ENCODE assay signal across 18 cellular contexts in the genomic region with DNA sequence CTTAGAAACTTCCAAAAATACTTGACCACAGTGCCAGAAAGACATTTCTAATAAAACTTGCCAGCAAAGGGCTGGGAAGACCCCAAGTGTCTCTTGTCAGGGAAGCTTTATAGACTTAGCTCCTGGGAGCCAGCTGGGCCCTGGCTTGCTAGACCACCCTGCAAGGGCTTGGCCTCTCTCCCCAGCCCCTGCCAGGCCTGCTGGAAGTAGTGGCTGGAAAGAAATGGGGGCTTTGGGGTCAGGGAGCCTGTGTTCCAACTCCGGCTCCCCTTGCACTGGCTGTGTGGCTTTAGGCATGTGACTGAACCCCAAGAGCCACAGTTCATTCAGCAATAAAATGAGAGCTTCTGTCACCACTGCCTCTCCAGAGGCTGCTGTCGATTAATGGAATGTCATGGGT. TPM values are rescaled to one million over a fixed set of nuclear protein-coding genes. Genes with fewer than 3 reads are reported as not detected.
DNase-seq lines count a peak whose midpoint lies in the region; ATAC-seq and TF ChIP-seq lines count a peak whose summit lies in the region.
"Had no signal": no experiment of that assay in that cellular context is flagged by ENCODE, and none has a peak within 500 bp of the region (broad histone marks: within the 10 kb centered on the region; RNA-seq: fewer than 3 reads in every experiment).

No MANE protein-coding gene starts in this region.

- peak overlapping the region; percentile 59 for H3K27ac Mint-ChIP-seq in nephron progenitor cell

- DNase-seq in activated effector memory CD4-positive, alpha-beta T cell treated with anti-CD3 and anti-CD28 coated beads, Interleukin-2, amount 50 U/mL, for 16 hours, result peak; percentile 52
- DNase-seq in activated effector memory CD4-positive, alpha-beta T cell treated with Interleukin-2 at 50 U/mL for 16 hours, result no peak
- DNase-seq in Peyer's patch (peak in 2 of 3 donors; percentile 13 to 15), nephron progenitor cell (no peak), upper lobe of right lung (peak; percentile 35), OCI-M1 (lab: John Stamatoyannopoulos, UW) (no peak)
- DNase-seq: 8988T, KBM-7, NCI-H1694, NCI-H2081, NCI-H2227 treated with DMSO at 0.1 percent for 48 hours, NCI-H526 treated with DMSO at 0.1 percent for 48 hours, SHP77 treated with DMSO at 0.1 percent for 48 hours had no signal

- H3K27me3 ChIP-seq in Peyer's patch, result no peaks in the 10 kb centered on the region
- H3K27me3 ChIP-seq in upper lobe of right lung, result no peaks in the 10 kb centered on the region

- H3K4me1 Mint-ChIP-seq in nephron progenitor cell, result peaks cover 12% of the 10 kb centered on the region

- H3K27ac ChIP-seq in Peyer's patch (no peak overlapping the region), upper lobe of right lung (no peak overlapping the region)
- H3K27ac ChIP-seq: GM23248 had no signal

- H3K36me3 Mint-ChIP-seq in nephron progenitor cell (ENCODE audit: low read depth), result peaks cover 11% of the 10 kb centered on the region

- intact Hi-C loops in upper lobe of right lung (cut with DNase I), result no loop called here

- H3K4me3 Mint-ChIP-seq in nephron progenitor cell, result no peak overlapping the region

- peaks cover 16% of the 10 kb centered on the region for H3K27me3 Mint-ChIP-seq in nephron progenitor cell (ENCODE audit: low read depth, poor library complexity)

- H3K36me3 ChIP-seq in Peyer's patch, result no peaks in the 10 kb centered on the region
- H3K36me3 ChIP-seq in upper lobe of right lung, result no peaks in the 10 kb centered on the region

- H3K9me3 ChIP-seq in Peyer's patch, result no peaks in the 10 kb centered on the region
- H3K9me3 ChIP-seq in upper lobe of right lung, result no peaks in the 10 kb centered on the region

- no peak for TF ChIP-seq POLR2A in Peyer's patch (IDR thresholded peaks at IDR 0.05)

- no peaks in the 10 kb centered on the region for H3K9me3 Mint-ChIP-seq in nephron progenitor cell

- TF ChIP-seq CTCF in Peyer's patch (IDR thresholded peaks at IDR 0.05), result no peak
- TF ChIP-seq CTCF in nephron progenitor cell (IDR thresholded peaks at IDR 0.05), result no peak
- TF ChIP-seq CTCF in upper lobe of right lung (IDR thresholded peaks at IDR 0.05), result no peak

- H3K4me1 ChIP-seq in Peyer's patch, result no peaks in the 10 kb centered on the region
- no peaks in the 10 kb centered on the region for H3K4me1 ChIP-seq in upper lobe of right lung

- ATAC-seq in upper lobe of right lung (no peak), HG02623 (IDR thresholded peaks at IDR 0.05; ENCODE audit: unreplicated experiment) (no peak), esophagus mucosa (no peak)
- ATAC-seq: HepG2, Panc1 had no signal

- H3K4me3 ChIP-seq in Peyer's patch, result no peak overlapping the region
- no peak overlapping the region for H3K4me3 ChIP-seq in upper lobe of right lung
- H3K4me3 ChIP-seq: GM23248 had no signal

RNA-seq across cellular contexts. Expression of a gene that starts 31.1 kb away (rescaled TPM):
- total RNA-seq in Peyer's patch (100 to 1,000 TPM; 202 to 340 (median 291) TPM), upper lobe of right lung (435 TPM), esophagus mucosa (457 TPM)

Comparison
In these comparisons a context has a peak if more than half of its experiments do, and no peak if none do; other contexts are left out.
1. DNase-seq: peak in activated effector memory CD4-positive, alpha-beta T cell treated with anti-CD3 and anti-CD28 coated beads, Interleukin-2, amount 50 U/mL, for 16 hours (single experiment), Peyer's patch (2 of 3) and upper lobe of right lung (single experiment); none in activated effector memory CD4-positive, alpha-beta T cell treated with Interleukin-2 at 50 U/mL for 16 hours (single experiment), nephron progenitor cell (single experiment) and OCI-M1 (single experiment).